1 cellular context compared by ENCODE assay signal in genomic region chr17:12046786-12047185, GRCh38.
TF ChIP-seq lines count a peak whose summit lies in the region.

No MANE protein-coding gene starts in this region.

TF ChIP-seq in endothelial cell of umbilical vein, 7 proteins besides CTCF, POLR2A, EP300 and RAD21:
- TF ChIP-seq JUN (IDR thresholded peaks at IDR 0.05; ENCODE audit: borderline replicate concordance, insufficient read depth, insufficient read length, low read depth) = no peak
- TF ChIP-seq EZH2 (IDR thresholded peaks at IDR 0.05; ENCODE audit: borderline replicate concordance, low read depth, low read length, severe bottlenecking) = no peak
- TF ChIP-seq FOS (IDR thresholded peaks at IDR 0.05; ENCODE audit: borderline replicate concordance, insufficient read depth, low read length) = no peak
- no peak for TF ChIP-seq POLR2AphosphoS5 (IDR thresholded peaks at IDR 0.05; ENCODE audit: insufficient read depth, low read depth, low read length)
- TF ChIP-seq MYC (IDR thresholded peaks at IDR 0.05; ENCODE audit: low read depth, low read length) = no peak
- TF ChIP-seq MAX (IDR thresholded peaks at IDR 0.05; ENCODE audit: insufficient read depth, insufficient read length) = no peak
- no peak for TF ChIP-seq GATA2 (IDR thresholded peaks at IDR 0.05; ENCODE audit: insufficient read depth, insufficient read length, low read depth, low read length)
